Comparison of ENCODE assay signal across 8 cellular contexts in the genomic region with DNA sequence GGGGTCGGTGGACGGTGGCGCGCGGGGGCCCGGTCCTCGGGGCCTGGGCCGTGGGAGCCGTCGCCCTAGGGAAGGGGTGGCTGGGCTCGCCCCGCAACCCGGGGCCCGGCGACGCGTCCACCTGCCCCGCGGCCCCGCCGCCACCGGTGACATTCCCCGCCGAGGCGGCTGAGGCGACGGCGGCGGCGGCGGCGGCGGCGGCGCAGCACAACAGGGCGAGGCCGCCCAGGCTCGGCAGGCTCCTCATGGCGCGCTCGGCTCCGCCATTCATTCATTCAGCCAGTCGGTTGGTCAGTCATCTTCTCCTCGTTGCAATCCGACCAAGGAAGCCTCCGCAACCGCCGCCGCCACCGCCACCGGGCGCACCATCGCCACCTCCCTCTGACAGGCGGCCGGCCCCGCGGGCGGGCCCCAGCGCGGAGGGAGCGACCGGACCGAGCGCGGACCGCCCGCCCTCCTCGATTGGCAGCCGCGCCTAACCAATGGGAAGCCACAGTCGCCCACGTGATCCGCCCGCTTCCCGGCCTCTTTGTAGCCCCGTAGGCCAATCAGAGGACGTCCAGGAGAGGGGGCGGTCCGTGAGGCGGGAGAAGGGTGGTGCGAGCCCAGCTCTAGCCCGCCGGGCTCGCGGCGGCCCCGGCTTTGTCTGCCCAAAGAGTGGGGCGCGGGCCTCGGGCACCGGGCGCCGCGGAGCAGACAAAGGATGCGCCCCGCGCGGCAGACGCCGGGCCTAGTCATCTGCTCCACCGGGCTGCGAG. TPM values are rescaled to one million over a fixed set of nuclear protein-coding genes. Genes with fewer than 3 reads are reported as not detected.
A peak's percentile ranks its signal among the peaks of the same experiment; 100 is the strongest.
DNase-seq lines count a peak whose midpoint lies in the region; ATAC-seq and TF ChIP-seq lines count a peak whose summit lies in the region.

A gene (minus strand): TSS at position 383 of the 758 bp plus-strand sequence. CDS start 112 bp downstream, at position 271.

- peak within 1 kb of the TSS; percentile 89 for H4K5ac ChIP-seq in IMR-90 (ENCODE audit: low read depth, low read length)

- TF ChIP-seq CTCF in IMR-90 (conservative IDR thresholded peaks at IDR 0.05; ENCODE audit: low read depth, low read length) (no peak), OCI-LY7 (conservative IDR thresholded peaks at IDR 0.05; ENCODE audit: low read length) (no peak), mucosa of descending colon (IDR thresholded peaks at IDR 0.05) (no peak)

- no peak within 1 kb of the TSS for H2BK20ac ChIP-seq in IMR-90 (ENCODE audit: low read depth, low read length)

- POLR2A ChIA-PET in IMR-90 (lab: Charles Lee; ENCODE audit: unreplicated experiment): no interaction called here
- POLR2A ChIA-PET in OCI-LY7 (lab: Charles Lee): interaction anchor here (0.6 to 1.3 kb wide), 5 partner anchors 13 to 783 kb away, joined by 3 to 4 read pairs (median 3); no protein-coding TSS in a partner anchor

- H2BK5ac ChIP-seq in IMR-90 (ENCODE audit: low read depth, low read length, poor library complexity, severe bottlenecking): peak within 1 kb of the TSS; percentile 77

- peaks cover 8 to 46% of the 10 kb centered on the region in 2 experiments; a peak in 3 of 4 replicates for H3K79me1 ChIP-seq in IMR-90 (ENCODE audit: low read depth in 1 of 2, low read length in 2 of 2)

- H3K56ac ChIP-seq in IMR-90 (ENCODE audit: extremely low read depth, insufficient read depth, low read length): peak within 1 kb of the TSS; percentile 35; the same call in 1 of the 2 replicates

- no peaks in the 10 kb centered on the region for H4K20me1 ChIP-seq in IMR-90 (ENCODE audit: insufficient read depth, low read length)
- H4K20me1 ChIP-seq in OCI-LY7 (ENCODE audit: insufficient read depth, low read length): 0 out of 2 replicates have a peak, but pooled peaks cover 3% of the 10 kb centered on the region

- H3K9me3 ChIP-seq in IMR-90 (ENCODE audit: control insufficient read depth, insufficient read depth, low read length): no peaks in the 10 kb centered on the region
- H3K9me3 ChIP-seq in OCI-LY7 (ENCODE audit: low read length): no peaks in the 10 kb centered on the region
- no peaks in the 10 kb centered on the region for H3K9me3 ChIP-seq in mucosa of descending colon

- TF ChIP-seq POLR2A in IMR-90 (IDR thresholded peaks at IDR 0.05; ENCODE audit: low read depth, low read length): peak; percentile 67

- H3K4me3 ChIP-seq in IMR-90 (ENCODE audit: insufficient read depth, low read depth, low read length): peak within 1 kb of the TSS; percentile 75
- H3K4me3 ChIP-seq in OCI-LY7 (ENCODE audit: low read depth, low read length, poor library complexity, severe bottlenecking): peak within 1 kb of the TSS; percentile 86
- peak within 1 kb of the TSS; percentile 67 for H3K4me3 ChIP-seq in mucosa of descending colon

- peak within 1 kb of the TSS; percentile 46 for H2BK120ac ChIP-seq in IMR-90 (ENCODE audit: low read depth, low read length)

- no peaks in the 10 kb centered on the region for H3K9me1 ChIP-seq in IMR-90 (ENCODE audit: insufficient read depth, low read length)

- peak within 1 kb of the TSS; percentile 72 for H3K14ac ChIP-seq in IMR-90 (replicated peaks; ENCODE audit: low read depth, low read length)

- H3K4me2 ChIP-seq in IMR-90 (ENCODE audit: low read depth, low read length): peak within 1 kb of the TSS; percentile 80
- peak within 1 kb of the TSS; percentile 98 for H3K4me2 ChIP-seq in OCI-LY7 (ENCODE audit: low read length)

- peak within 1 kb of the TSS; percentile 88 to 89 for H4K8ac ChIP-seq in IMR-90 (ENCODE audit: low read depth in 2 of 2, low read length in 2 of 2)

- H3K4ac ChIP-seq in IMR-90 (ENCODE audit: low read depth, low read length): peak within 1 kb of the TSS; percentile 76

- intact Hi-C loops in IMR-90 (cut with micrococcal nuclease) (no loop called here), OCI-LY7 (cut with micrococcal nuclease; ENCODE audit: unreplicated experiment) (loop anchor here (10.0 kb wide), 1 partner anchor 89 kb away; no protein-coding TSS in a partner anchor), mucosa of descending colon (cut with DNase I, micrococcal nuclease) (no loop called here)

- DNase-seq in DMS114 treated with DMSO at 0.1 percent for 48 hours (lab: John Stamatoyannopoulos, UW; ENCODE audit: unreplicated experiment) (peak; percentile 86), IMR-90 (peak; percentile 97), OCI-LY7 (ENCODE audit: low spot score) (peak; percentile 98), activated T-cell treated with anti-CD3 and anti-CD28 coated beads for 4 hours (peak; percentile 95), epithelial cell of prostate (ENCODE audit: low read depth, low spot score) (peak; percentile 85), mucosa of descending colon (peak; percentile 98 to 99 (median 99))
- peak; percentile 78 to 94 for DNase-seq in stimulated activated CD8-positive, alpha-beta memory T cell treated with anti-CD3 and anti-CD28 coated beads, Interleukin-4, amount 100 ng/mL, for 1 hour (ENCODE audit: low read depth in 2 of 2, low spot score in 1 of 2)

- no peaks in the 10 kb centered on the region for H3K27me3 ChIP-seq in IMR-90 (ENCODE audit: control insufficient read depth, insufficient read depth, low read length)

- H3K36me3 ChIP-seq in IMR-90 (ENCODE audit: control insufficient read depth, insufficient read depth, low read length) (no peaks in the 10 kb centered on the region), OCI-LY7 (ENCODE audit: insufficient read depth, low read length) (no peaks in the 10 kb centered on the region), mucosa of descending colon (ENCODE audit: low read depth) (peaks cover 3% of the 10 kb centered on the region)

- CTCF ChIA-PET in IMR-90 (lab: Yijun Ruan, JAX): interaction anchor here (0.8 to 1.0 kb wide), 2 partner anchors 16 to 94 kb away, joined by 3 to 6 read pairs; no protein-coding TSS in a partner anchor
- CTCF ChIA-PET in OCI-LY7 (lab: Charles Lee; ENCODE audit: unreplicated experiment): no interaction called here

- H2AK9ac ChIP-seq in IMR-90 (replicated peaks; ENCODE audit: low read depth, low read length, poor library complexity): peak within 1 kb of the TSS; percentile 96

- WGBS in IMR-90 (ENCODE audit: extremely low coverage in 2 of 2, insufficient read length in 1 of 2), 2 experiments: 0% methylated on average over 37 of the region's 102 CpGs; no CpG with 5 or more reads in 1 of the 2 experiments

- H2BK15ac ChIP-seq in IMR-90 (ENCODE audit: low read depth, low read length): no peak within 1 kb of the TSS

- peaks cover 25% of the 10 kb centered on the region; the same call in 1 of the 2 replicates for H3K79me2 ChIP-seq in OCI-LY7 (ENCODE audit: insufficient read depth, low read depth, low read length)

- H3K4me1 ChIP-seq in IMR-90 (ENCODE audit: control insufficient read depth, insufficient read depth, low read length): peaks cover 10% of the 10 kb centered on the region
- peaks cover 38% of the 10 kb centered on the region for H3K4me1 ChIP-seq in OCI-LY7 (ENCODE audit: insufficient read depth, low read length, poor library complexity, severe bottlenecking)
- H3K4me1 ChIP-seq in mucosa of descending colon (ENCODE audit: low read depth): peaks cover 17% of the 10 kb centered on the region

- peak within 1 kb of the TSS; percentile 84 for H3K27ac ChIP-seq in IMR-90 (ENCODE audit: insufficient read depth, low read length)
- peak within 1 kb of the TSS; percentile 33 for H3K27ac ChIP-seq in OCI-LY7 (ENCODE audit: low read depth, low read length, poor library complexity, severe bottlenecking)
- peak within 1 kb of the TSS; percentile 67 for H3K27ac ChIP-seq in epithelial cell of prostate

- ATAC-seq in GM21529 (IDR thresholded peaks at IDR 0.05; ENCODE audit: unreplicated experiment) (peak; percentile 93), IMR-90 (ENCODE audit: low read depth) (peak; percentile 96), mucosa of descending colon (peak; percentile 95)

- peak within 1 kb of the TSS; percentile 80 for H4K91ac ChIP-seq in IMR-90 (ENCODE audit: insufficient read depth, low read depth, low read length)

- peak within 1 kb of the TSS; percentile 94 for H2AFZ ChIP-seq in IMR-90 (replicated peaks; ENCODE audit: low read length, poor library complexity)
- H2AFZ ChIP-seq in OCI-LY7 (ENCODE audit: low read length): peak within 1 kb of the TSS; percentile 79; the same call in 1 of the 2 replicates

- in situ Hi-C loops in IMR-90 (cut with MboI; ENCODE audit: low sequenced_read_pairs): no loop called here

- peak within 1 kb of the TSS; percentile 73 for H3K23ac ChIP-seq in IMR-90 (ENCODE audit: low read depth, low read length)

- dilution Hi-C loops in IMR-90 (cut with HindIII; ENCODE audit: low sequenced_read_pairs, unreplicated experiment): no loop called here

- H3K18ac ChIP-seq in IMR-90 (ENCODE audit: low read depth, low read length): peak within 1 kb of the TSS; percentile 59; the same call in 1 of the 2 replicates

- H3K9me2 ChIP-seq in OCI-LY7 (ENCODE audit: insufficient read depth, low read length): no peaks in the 10 kb centered on the region

- peak within 1 kb of the TSS; percentile 85 for H3K9ac ChIP-seq in IMR-90 (ENCODE audit: low read depth, low read length)

- no peak for TF ChIP-seq RAD21 in IMR-90 (IDR thresholded peaks at IDR 0.05; ENCODE audit: low read length)

- H2AK5ac ChIP-seq in IMR-90 (ENCODE audit: low read depth, low read length): peak within 1 kb of the TSS; percentile 77

- BruUV-seq in IMR-90 (replicated peaks; lab: Mats Ljungman, UMichigan) (no TSS peak), OCI-LY7 (replicated peaks; lab: Mats Ljungman, UMichigan) (no TSS peak)

TF ChIP-seq in IMR-90, 13 proteins besides CTCF, POLR2A, EP300 and RAD21 (continues in another document):
- TF ChIP-seq MAZ (IDR thresholded peaks at IDR 0.05; ENCODE audit: borderline replicate concordance, low read depth, low read length) (peak; percentile 68; the same call in 1 of the 2 replicates), SMC3 (IDR thresholded peaks at IDR 0.05; ENCODE audit: low read depth, low read length) (no peak), CEBPB (IDR thresholded peaks at IDR 0.05; ENCODE audit: low read depth, low read length) (no peak), FOS (IDR thresholded peaks at IDR 0.05; ENCODE audit: low read depth, low read length) (0 out of 2 replicates have a peak, but pooled peaks have one; percentile 66)
- TF ChIP-seq, protein P1, sequence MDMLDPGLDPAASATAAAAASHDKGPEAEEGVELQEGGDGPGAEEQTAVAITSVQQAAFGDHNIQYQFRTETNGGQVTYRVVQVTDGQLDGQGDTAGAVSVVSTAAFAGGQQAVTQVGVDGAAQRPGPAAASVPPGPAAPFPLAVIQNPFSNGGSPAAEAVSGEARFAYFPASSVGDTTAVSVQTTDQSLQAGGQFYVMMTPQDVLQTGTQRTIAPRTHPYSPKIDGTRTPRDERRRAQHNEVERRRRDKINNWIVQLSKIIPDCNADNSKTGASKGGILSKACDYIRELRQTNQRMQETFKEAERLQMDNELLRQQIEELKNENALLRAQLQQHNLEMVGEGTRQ (IDR thresholded peaks at IDR 0.05; ENCODE audit: low read depth, low read length): peak; percentile 99

RNA-seq across cellular contexts. Expression of the gene that starts here (rescaled TPM):
- 3.4 and 4.7 TPM in 2 replicates for total RNA-seq in IMR-90 (2012; rRNA removed)
- polyA plus RNA-seq in IMR-90 (2012; rRNA removed): 3.0 and 3.4 TPM in 2 replicates
- 1.4 and 1.7 TPM in 2 replicates for polyA plus RNA-seq in IMR-90 (2012; cell fraction: cytosol; rRNA removed)
- 0.83 and 3.0 TPM in 2 replicates for polyA plus RNA-seq in IMR-90 (2012; cell fraction: nucleus; rRNA removed; ENCODE audit: low replicate concordance)
- 4.8 and 5.1 TPM in 2 replicates for total RNA-seq in OCI-LY7 (2014; rRNA removed; shearing (Covaris generic))
- total RNA-seq in OCI-LY7 (2022): 10.2 and 10.6 TPM in 2 replicates
- 10 to 100 TPM in 1 of 3 donors, 1 to 10 TPM in 2; 6.3 to 16.7 (median 9.3) TPM for total RNA-seq in mucosa of descending colon

Comparison
In these comparisons a context has a peak if more than half of its experiments do, and no peak if none do; other contexts are left out.
1. Peak in every context shown above with its lines: DNase-seq, ATAC-seq, H3K4me3 ChIP-seq and H3K27ac ChIP-seq.
2. H3K27ac ChIP-seq: peak in every context shown above with its lines; median percentile 84 in IMR-90; 67 in epithelial cell of prostate; 33 in OCI-LY7.